Comparison of ENCODE assay signal across 26 cellular contexts in genomic region chr12:119994892-119995658, GRCh38. TPM values are rescaled to one million over a fixed set of nuclear protein-coding genes. Genes with fewer than 3 reads are reported as not detected.
DNase-seq lines count a peak whose midpoint lies in the region; ATAC-seq and TF ChIP-seq lines count a peak whose summit lies in the region.
"Had no signal": no experiment of that assay in that cellular context is flagged by ENCODE, and none has a peak within 500 bp of the region (broad histone marks: within the 10 kb centered on the region; RNA-seq: fewer than 3 reads in every experiment).

No MANE protein-coding gene starts in this region.

- no peak overlapping the region for H3K27ac ChIP-seq in WERI-Rb-1
- H3K27ac ChIP-seq: 22Rv1, ascending aorta, cardiac muscle cell, colonic mucosa, psoas muscle, suprapubic skin had no signal

- no peak for ATAC-seq in activated T-helper 17 cell treated with anti-CD3 and anti-CD28 coated beads, Interleukin-2, amount 50 U/mL, for 72 hours (replicated peaks)
- no peak for ATAC-seq in HG03196 (IDR thresholded peaks at IDR 0.05; ENCODE audit: unreplicated experiment)
- ATAC-seq in HG03521 (IDR thresholded peaks at IDR 0.05; ENCODE audit: unreplicated experiment) = no peak
- ATAC-seq: activated naive CD4-positive, alpha-beta T cell treated with anti-CD3 and anti-CD28 coated beads, Interleukin-2, amount 50 U/mL, for 72 hours; naive thymus-derived CD4-positive, alpha-beta T cell; psoas muscle had no signal

- no peaks in the 10 kb centered on the region for H3K9me3 ChIP-seq in WERI-Rb-1 (ENCODE audit: severe bottlenecking)
- H3K9me3 ChIP-seq: ascending aorta, colonic mucosa, psoas muscle, suprapubic skin had no signal

- peaks cover 42% of the 10 kb centered on the region for H3K36me3 Mint-ChIP-seq in activated naive CD8-positive, alpha-beta T cell
- H3K36me3 Mint-ChIP-seq in activated naive CD8-positive, alpha-beta T cell treated with anti-CD3 and anti-CD28 coated beads for 36 hours = peaks cover 80% of the 10 kb centered on the region
- H3K36me3 Mint-ChIP-seq in activated T-helper 17 cell treated with anti-CD3 and anti-CD28 coated beads, Interleukin-2, amount 50 U/mL, for 72 hours (ENCODE audit: low read depth) = peaks cover 100% of the 10 kb centered on the region
- H3K36me3 Mint-ChIP-seq: CD14-positive monocyte had no signal

- H3K4me3 Mint-ChIP-seq in activated naive CD8-positive, alpha-beta T cell = peak overlapping the region; percentile 14
- no peak overlapping the region for H3K4me3 Mint-ChIP-seq in activated naive CD8-positive, alpha-beta T cell treated with anti-CD3 and anti-CD28 coated beads for 36 hours
- no peak overlapping the region for H3K4me3 Mint-ChIP-seq in activated T-helper 17 cell treated with anti-CD3 and anti-CD28 coated beads, Interleukin-2, amount 50 U/mL, for 72 hours
- H3K4me3 Mint-ChIP-seq: CD14-positive monocyte; naive thymus-derived CD4-positive, alpha-beta T cell had no signal

- TF ChIP-seq CTCF in WERI-Rb-1 (IDR thresholded peaks at IDR 0.05; ENCODE audit: low read depth, low read length) = no peak

- H3K36me3 ChIP-seq in WERI-Rb-1 = peaks cover 16% of the 10 kb centered on the region
- H3K36me3 ChIP-seq: ascending aorta, cardiac muscle cell, colonic mucosa, suprapubic skin had no signal

- H3K27me3 ChIP-seq in WERI-Rb-1 (ENCODE audit: insufficient read depth, low read depth, severe bottlenecking) = no peaks in the 10 kb centered on the region
- H3K27me3 ChIP-seq: ascending aorta, colonic mucosa had no signal

- H3K4me3 ChIP-seq in WERI-Rb-1 (ENCODE audit: low read depth, low read length) = no peak overlapping the region
- H3K4me3 ChIP-seq: ascending aorta, cardiac muscle cell, colonic mucosa, psoas muscle, suprapubic skin had no signal

- H3K9me3 Mint-ChIP-seq in activated naive CD8-positive, alpha-beta T cell (ENCODE audit: low read depth) = no peaks in the 10 kb centered on the region
- no peaks in the 10 kb centered on the region for H3K9me3 Mint-ChIP-seq in activated naive CD8-positive, alpha-beta T cell treated with anti-CD3 and anti-CD28 coated beads for 36 hours
- H3K9me3 Mint-ChIP-seq in activated T-helper 17 cell treated with anti-CD3 and anti-CD28 coated beads, Interleukin-2, amount 50 U/mL, for 72 hours = no peaks in the 10 kb centered on the region
- H3K9me3 Mint-ChIP-seq: activated naive CD4-positive, alpha-beta T cell treated with anti-CD3 and anti-CD28 coated beads, Interleukin-2, amount 50 U/mL, for 72 hours; naive thymus-derived CD4-positive, alpha-beta T cell had no signal

- DNase-seq in DMS 273 (lab: John Stamatoyannopoulos, UW; ENCODE audit: unreplicated experiment) (peak; percentile 27), DMS 273 treated with DMSO at 0.1 percent for 48 hours (lab: John Stamatoyannopoulos, UW) (no peak), WERI-Rb-1 (no peak)
- DNase-seq in activated naive CD8-positive, alpha-beta T cell treated with anti-CD3 and anti-CD28 coated beads for 36 hours = no peak
- DNase-seq: Calu3; colonic mucosa; effector CD8-positive, alpha-beta T cell; GOT3; naive thymus-derived CD4-positive, alpha-beta T cell; NCI-H1105; NCI-H1930; NCI-H510A; nucleus accumbens; psoas muscle; stimulated activated naive CD4-positive, alpha-beta T cell had no signal

- peak overlapping the region; percentile 78 for H3K27ac Mint-ChIP-seq in activated naive CD8-positive, alpha-beta T cell
- no peak overlapping the region for H3K27ac Mint-ChIP-seq in activated naive CD8-positive, alpha-beta T cell treated with anti-CD3 and anti-CD28 coated beads for 36 hours
- peak overlapping the region; percentile 92 for H3K27ac Mint-ChIP-seq in activated T-helper 17 cell treated with anti-CD3 and anti-CD28 coated beads, Interleukin-2, amount 50 U/mL, for 72 hours
- H3K27ac Mint-ChIP-seq: CD14-positive monocyte had no signal

- no peaks in the 10 kb centered on the region for H3K27me3 Mint-ChIP-seq in activated naive CD8-positive, alpha-beta T cell
- no peaks in the 10 kb centered on the region for H3K27me3 Mint-ChIP-seq in activated naive CD8-positive, alpha-beta T cell treated with anti-CD3 and anti-CD28 coated beads for 36 hours
- no peaks in the 10 kb centered on the region for H3K27me3 Mint-ChIP-seq in activated T-helper 17 cell treated with anti-CD3 and anti-CD28 coated beads, Interleukin-2, amount 50 U/mL, for 72 hours
- H3K27me3 Mint-ChIP-seq: naive thymus-derived CD4-positive, alpha-beta T cell had no signal

- H3K4me1 Mint-ChIP-seq in activated naive CD8-positive, alpha-beta T cell (ENCODE audit: low read depth) = peaks cover 72% of the 10 kb centered on the region
- H3K4me1 Mint-ChIP-seq in activated naive CD8-positive, alpha-beta T cell treated with anti-CD3 and anti-CD28 coated beads for 36 hours = peaks cover 58% of the 10 kb centered on the region
- peaks cover 20% of the 10 kb centered on the region for H3K4me1 Mint-ChIP-seq in activated T-helper 17 cell treated with anti-CD3 and anti-CD28 coated beads, Interleukin-2, amount 50 U/mL, for 72 hours

RNA-seq across cellular contexts. Expression of gene BICDL1, which starts 6.0 kb away (rescaled TPM):
- total RNA-seq in activated naive CD8-positive, alpha-beta T cell treated with anti-CD3 and anti-CD28 coated beads for 36 hours = 10 to 100 TPM; 62.7 to 63.7 TPM
- 10 to 100 TPM; 36.9 to 91.6 TPM for total RNA-seq in activated T-helper 17 cell treated with anti-CD3 and anti-CD28 coated beads, Interleukin-2, amount 50 U/mL, for 72 hours
- total RNA-seq: ascending aorta, RPMI7951 had no signal
